In the genomic region with DNA sequence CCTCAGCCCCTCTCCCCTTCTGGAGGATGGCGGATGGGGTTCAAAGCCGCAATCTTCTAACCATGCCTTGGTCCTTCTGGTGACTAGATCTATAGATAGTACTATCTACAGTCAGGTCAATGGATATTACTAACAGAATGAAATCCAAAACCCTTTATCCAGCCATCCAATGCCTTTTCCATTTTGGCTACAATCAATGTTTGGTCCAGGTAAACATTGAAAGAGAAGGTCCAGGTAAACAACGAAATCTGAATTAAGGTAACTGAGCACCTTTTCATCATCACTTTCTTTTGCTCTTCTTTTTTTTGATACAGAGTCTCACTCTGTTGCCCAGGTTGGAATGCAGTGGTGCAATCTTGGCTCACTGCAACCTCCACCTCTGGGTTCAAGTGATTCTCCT, we compare ENCODE assay signal across 1 cellular context.
A peak's percentile ranks its signal among the peaks of the same experiment; 100 is the strongest.
TF ChIP-seq lines count a peak whose summit lies in the region.

No MANE protein-coding gene starts in this region.

TF ChIP-seq in HepG2, 621 proteins besides CTCF, POLR2A, EP300 and RAD21:
- TF ChIP-seq, protein P1, sequence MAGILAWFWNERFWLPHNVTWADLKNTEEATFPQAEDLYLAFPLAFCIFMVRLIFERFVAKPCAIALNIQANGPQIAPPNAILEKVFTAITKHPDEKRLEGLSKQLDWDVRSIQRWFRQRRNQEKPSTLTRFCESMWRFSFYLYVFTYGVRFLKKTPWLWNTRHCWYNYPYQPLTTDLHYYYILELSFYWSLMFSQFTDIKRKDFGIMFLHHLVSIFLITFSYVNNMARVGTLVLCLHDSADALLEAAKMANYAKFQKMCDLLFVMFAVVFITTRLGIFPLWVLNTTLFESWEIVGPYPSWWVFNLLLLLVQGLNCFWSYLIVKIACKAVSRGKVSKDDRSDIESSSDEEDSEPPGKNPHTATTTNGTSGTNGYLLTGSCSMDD (CRISPR knock-in tag; IDR thresholded peaks at IDR 0.05): no peak
- TF ChIP-seq, protein P2, sequence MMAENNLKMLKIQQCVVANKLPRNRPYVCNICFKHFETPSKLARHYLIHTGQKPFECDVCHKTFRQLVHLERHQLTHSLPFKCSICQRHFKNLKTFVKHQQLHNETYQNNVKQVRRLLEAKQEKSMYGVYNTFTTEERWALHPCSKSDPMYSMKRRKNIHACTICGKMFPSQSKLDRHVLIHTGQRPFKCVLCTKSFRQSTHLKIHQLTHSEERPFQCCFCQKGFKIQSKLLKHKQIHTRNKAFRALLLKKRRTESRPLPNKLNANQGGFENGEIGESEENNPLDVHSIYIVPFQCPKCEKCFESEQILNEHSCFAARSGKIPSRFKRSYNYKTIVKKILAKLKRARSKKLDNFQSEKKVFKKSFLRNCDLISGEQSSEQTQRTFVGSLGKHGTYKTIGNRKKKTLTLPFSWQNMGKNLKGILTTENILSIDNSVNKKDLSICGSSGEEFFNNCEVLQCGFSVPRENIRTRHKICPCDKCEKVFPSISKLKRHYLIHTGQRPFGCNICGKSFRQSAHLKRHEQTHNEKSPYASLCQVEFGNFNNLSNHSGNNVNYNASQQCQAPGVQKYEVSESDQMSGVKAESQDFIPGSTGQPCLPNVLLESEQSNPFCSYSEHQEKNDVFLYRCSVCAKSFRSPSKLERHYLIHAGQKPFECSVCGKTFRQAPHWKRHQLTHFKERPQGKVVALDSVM (CRISPR knock-in tag; IDR thresholded peaks at IDR 0.05): peak; percentile 33; the same call in 1 of the 2 replicates
